In genomic region chr11:34317666-34318065, GRCh38 we compare ENCODE assay signal across 16 cellular contexts. TPM values are rescaled to one million over a fixed set of nuclear protein-coding genes. Genes with fewer than 3 reads are reported as not detected.
DNase-seq lines count a peak whose midpoint lies in the region; ATAC-seq, FAIRE-seq and TF ChIP-seq lines count a peak whose summit lies in the region.
"Had no signal": no experiment of that assay in that cellular context is flagged by ENCODE, and none has a peak within 500 bp of the region (broad histone marks: within the 10 kb centered on the region; RNA-seq: fewer than 3 reads in every experiment).

No MANE protein-coding gene starts in this region.

- H3K9me3 ChIP-seq in K562 (replicated peaks; ENCODE audit: control insufficient read depth, insufficient read depth, low read depth, low read length) (no peaks in the 10 kb centered on the region), liver (ENCODE audit: control insufficient read depth in 4 of 4, low read length in 3 of 4) (no peaks in the 10 kb centered on the region), vagina (no peaks in the 10 kb centered on the region)
- H3K9me3 ChIP-seq: BE2C had no signal

- H3K9me2 ChIP-seq in GM23338 (ENCODE audit: insufficient read depth), result no peaks in the 10 kb centered on the region

- POLR2A ChIA-PET in K562 (lab: Yijun Ruan, JAX), result interaction anchor here (0.5 to 2.1 kb wide), 3 partner anchors 13 to 671 kb away, joined by 3 to 4 read pairs (median 4); no protein-coding TSS in a partner anchor
- POLR2A ChIA-PET in activated CD4-positive, alpha-beta memory T cell treated with anti-CD3 and anti-CD28 coated beads for 36 hours (lab: Charles Lee), result interaction anchor here (1.3 kb wide), 1 partner anchor 40 kb away, joined by 4 read pairs; the partner anchor contains the start of gene ABTB2

- H3K4me1 ChIP-seq in GM23338 (ENCODE audit: insufficient read depth) (no peaks in the 10 kb centered on the region), K562 (replicated peaks in 1 of 2; ENCODE audit: control insufficient read depth in 2 of 2, insufficient read depth in 2 of 2, low read length in 2 of 2) (no peaks in the 10 kb centered on the region), liver (ENCODE audit: control insufficient read depth in 4 of 4, insufficient read depth in 4 of 4, low read length in 3 of 4) (peaks cover 20 to 60% (median 43%) of the 10 kb centered on the region in 4 donors), vagina (no peaks in the 10 kb centered on the region)
- H3K4me1 ChIP-seq: BE2C had no signal

- H3K4me2 ChIP-seq in GM23338 (no peak overlapping the region), K562 (ENCODE audit: insufficient read depth, low read length) (no peak overlapping the region)

- H3K27ac ChIP-seq in GM23338 (ENCODE audit: low read depth), result 0 out of 2 replicates have a peak overlapping the region, but pooled peaks have one; percentile 9
- H3K27ac ChIP-seq in K562 (ENCODE audit: extremely low read depth, low read depth, low read length), result no peak overlapping the region
- H3K27ac ChIP-seq in liver (ENCODE audit: low read depth in 1 of 2, low read length in 2 of 2), result peak overlapping the region; percentile 79 to 96
- H3K27ac ChIP-seq in vagina, result peak overlapping the region; percentile 33
- H3K27ac ChIP-seq: C4-2B, HL-60 had no signal

- 0 out of 2 replicates have a peak, but pooled peaks cover 4% of the 10 kb centered on the region for H3K79me2 ChIP-seq in GM23338 (replicated peaks; ENCODE audit: insufficient read depth)
- no peaks in the 10 kb centered on the region for H3K79me2 ChIP-seq in K562 (ENCODE audit: control insufficient read depth, insufficient read depth, low read length)

- WGBS in K562 (ENCODE audit: insufficient coverage, low coverage, missing lambda C conversion rate), result 0% methylated on average over 1 of the region's 4 CpGs
- WGBS in liver, result 80% methylated on average over 4 of the region's 4 CpGs

- no peaks in the 10 kb centered on the region for H3K9me1 ChIP-seq in K562 (ENCODE audit: control insufficient read depth, insufficient read depth, low read length)

- no peaks in the 10 kb centered on the region; the same call in 2 of the 3 replicates for H3K36me3 Mint-ChIP-seq in GM23338 (ENCODE audit: low read depth)
- no peaks in the 10 kb centered on the region for H3K36me3 Mint-ChIP-seq in activated CD4-positive, alpha-beta memory T cell treated with anti-CD3 and anti-CD28 coated beads for 36 hours
- H3K36me3 Mint-ChIP-seq: CD4-positive, alpha-beta memory T cell had no signal

- TF ChIP-seq RAD21 in K562 (CRISPR knock-in tag; conservative IDR thresholded peaks at IDR 0.05 in 1 of 2, IDR thresholded peaks at IDR 0.05 in 1 of 2), result no peak
- TF ChIP-seq RAD21 in liver (IDR thresholded peaks at IDR 0.05), result no peak

- no peak overlapping the region for H3K4me3 Mint-ChIP-seq in GM23338
- H3K4me3 Mint-ChIP-seq in activated CD4-positive, alpha-beta memory T cell treated with anti-CD3 and anti-CD28 coated beads for 36 hours, result no peak overlapping the region
- H3K4me3 Mint-ChIP-seq: CD4-positive, alpha-beta memory T cell; H9 had no signal

- in situ Hi-C loops in K562 (cut with MboI), result no loop called here

- H3K27ac Mint-ChIP-seq in GM23338, result no peak overlapping the region
- no peak overlapping the region for H3K27ac Mint-ChIP-seq in activated CD4-positive, alpha-beta memory T cell treated with anti-CD3 and anti-CD28 coated beads for 36 hours
- H3K27ac Mint-ChIP-seq: CD4-positive, alpha-beta memory T cell had no signal

- H3K9ac ChIP-seq in K562 (ENCODE audit: insufficient read depth in 1 of 2, low read depth in 2 of 2, low read length in 2 of 2) (no peak overlapping the region), liver (ENCODE audit: low read depth in 1 of 2, low read length in 2 of 2) (peak overlapping the region in 1 of 2 donors; percentile 27)

- H3K27me3 ChIP-seq in GM23338 (ENCODE audit: insufficient read depth), result no peaks in the 10 kb centered on the region
- peaks cover 40 to 58% of the 10 kb centered on the region in 2 experiments for H3K27me3 ChIP-seq in K562 (ENCODE audit: control insufficient read depth in 2 of 2, insufficient read depth in 2 of 2, low read length in 2 of 2)
- H3K27me3 ChIP-seq in liver (ENCODE audit: control insufficient read depth in 4 of 4, insufficient read depth in 4 of 4, low read length in 3 of 4), result no peaks in the 10 kb centered on the region
- no peaks in the 10 kb centered on the region for H3K27me3 ChIP-seq in vagina
- H3K27me3 ChIP-seq: BE2C had no signal

- no peak for TF ChIP-seq POLR2A in K562 (conservative IDR thresholded peaks at IDR 0.05)
- TF ChIP-seq POLR2A in vagina (IDR thresholded peaks at IDR 0.05), result no peak

- H2AFZ ChIP-seq in GM23338, result no peak overlapping the region
- no peak overlapping the region for H2AFZ ChIP-seq in K562 (ENCODE audit: low read depth, low read length)

- peaks cover 6% of the 10 kb centered on the region for H3K27me3 Mint-ChIP-seq in GM23338 (ENCODE audit: insufficient read depth, low read depth, poor library complexity)
- H3K27me3 Mint-ChIP-seq in activated CD4-positive, alpha-beta memory T cell treated with anti-CD3 and anti-CD28 coated beads for 36 hours, result no peaks in the 10 kb centered on the region

- intact Hi-C loops in K562 (cut with micrococcal nuclease), result no loop called here
- intact Hi-C loops in vagina (cut with DNase I), result no loop called here
- intact Hi-C loops in activated CD4-positive, alpha-beta memory T cell treated with anti-CD3 and anti-CD28 coated beads for 36 hours (cut with micrococcal nuclease), result no loop called here

- no peaks in the 10 kb centered on the region for H3K9me3 Mint-ChIP-seq in GM23338
- no peaks in the 10 kb centered on the region for H3K9me3 Mint-ChIP-seq in activated CD4-positive, alpha-beta memory T cell treated with anti-CD3 and anti-CD28 coated beads for 36 hours
- H3K9me3 Mint-ChIP-seq: CD4-positive, alpha-beta memory T cell; H9 had no signal

- H3K4me1 Mint-ChIP-seq in GM23338, result peaks cover 14% of the 10 kb centered on the region
- no peaks in the 10 kb centered on the region for H3K4me1 Mint-ChIP-seq in activated CD4-positive, alpha-beta memory T cell treated with anti-CD3 and anti-CD28 coated beads for 36 hours (ENCODE audit: low read depth)

- DNase-seq in GM23338 (ENCODE audit: low spot score) (no peak), K562 (ENCODE audit: extremely low read depth in 1 of 4, low spot score in 3 of 4) (no peak), vagina (ENCODE audit: extremely low spot score in 2 of 2) (no peak), NCI-H1092 (lab: John Stamatoyannopoulos, UW) (no peak), T-helper 2 cell (no peak)
- no peak for DNase-seq in activated CD4-positive, alpha-beta memory T cell treated with anti-CD3 and anti-CD28 coated beads for 36 hours
- DNase-seq: BE2C; CD4-positive, alpha-beta memory T cell; DMS79; GOT3; H9 had no signal

- TF ChIP-seq CTCF in GM23338 (conservative IDR thresholded peaks at IDR 0.05; ENCODE audit: low read depth in 2 of 2) (no peak), K562 (IDR thresholded peaks at IDR 0.05 in 2 of 3, conservative IDR thresholded peaks at IDR 0.05 in 1 of 3; ENCODE audit: insufficient read depth in 2 of 3, low read depth in 1 of 3, low read length in 3 of 3) (no peak), liver (IDR thresholded peaks at IDR 0.05; ENCODE audit: low read depth, low read length, missing input control) (no peak), vagina (IDR thresholded peaks at IDR 0.05) (no peak)

- H3F3A ChIP-seq in GM23338 (replicated peaks; ENCODE audit: low read depth), result no peaks in the 10 kb centered on the region

- ATAC-seq in GM23338 (no peak), K562 (no peak)
- ATAC-seq: GM12878 had no signal

- no TSS peak for BruUV-seq in K562 (replicated peaks; lab: Mats Ljungman, UMichigan)

- CTCF ChIA-PET in K562 (lab: Yijun Ruan, JAX; ENCODE audit: low intra/inter-chr PET ratio), result no interaction called here
- CTCF ChIA-PET in activated CD4-positive, alpha-beta memory T cell treated with anti-CD3 and anti-CD28 coated beads for 36 hours (lab: Charles Lee), result no interaction called here

- FAIRE-seq in K562 (lab: Jason Lieb, UNC), result no peak
- FAIRE-seq: GM12878, GM18507 had no signal

- H3K4me3 ChIP-seq in GM23338 (no peak overlapping the region), K562 (no peak overlapping the region), liver (ENCODE audit: low read depth in 1 of 3, low read length in 3 of 3) (no peak overlapping the region), vagina (no peak overlapping the region)
- H3K4me3 ChIP-seq: GM12878 had no signal

- H3K36me3 ChIP-seq in GM23338 (ENCODE audit: insufficient read depth) (no peaks in the 10 kb centered on the region), K562 (ENCODE audit: control insufficient read depth, insufficient read depth, low read length) (no peaks in the 10 kb centered on the region), liver (ENCODE audit: control insufficient read depth in 4 of 4, insufficient read depth in 3 of 4, low read depth in 1 of 4, low read length in 3 of 4) (no peaks in the 10 kb centered on the region), vagina (no peaks in the 10 kb centered on the region)
- H3K36me3 ChIP-seq: BE2C had no signal

- TF ChIP-seq EP300 in K562 (IDR thresholded peaks at IDR 0.05; ENCODE audit: low read length), result no peak

- H4K20me1 ChIP-seq in GM23338 (replicated peaks; ENCODE audit: insufficient read depth), result no peaks in the 10 kb centered on the region
- no peaks in the 10 kb centered on the region; the same call in none of the 2 replicates for H4K20me1 ChIP-seq in K562 (replicated peaks; ENCODE audit: control insufficient read depth, insufficient read depth, low read length)

RNA-seq across cellular contexts. Expression of gene ABTB2, which starts 40.1 kb away (rescaled TPM):
- total RNA-seq in GM23338 (2014; rRNA removed; shearing (Covaris generic)), result 9.9 and 12.1 TPM in 2 replicates
- polyA plus RNA-seq in GM23338 (2016; fragmentation: Nextera tagmentation; extraction: Ambion mirVana) (2.6 and 3.1 TPM in 2 replicates), K562 (2011; rRNA removed) (0.09 and 0.18 TPM in 2 replicates), K562 (2014; fragmentation: Illumina TruSeq; extraction: Trizol) (0.12 and 0.14 TPM in 2 replicates), K562 (2014; fragmentation: Nextera tagmentation; extraction: Ambion mirVana) (under 1 TPM in 1 of 2 experiments, not detected in 1; 0.03 TPM), K562 (2014; rRNA removed) (0.04 and 0.07 TPM in 2 replicates), liver (1 to 10 TPM; 2.4 to 7.1 TPM)
- total RNA-seq in K562 (2011; cell fraction: chromatin; rRNA removed; ENCODE audit: low replicate concordance), result 0.07 and 0.76 TPM in 2 replicates
- total RNA-seq in K562 (2011; cell fraction: nucleolus; rRNA removed), result 0.53 and 0.83 TPM in 2 replicates
- total RNA-seq in K562 (2011; cell fraction: nucleoplasm; rRNA removed), result 0.15 and 0.22 TPM in 2 replicates
- total RNA-seq in K562 (2014; rRNA removed) (0.18 TPM in 1 of 2 replicates, not detected in the other), K562 (2014; rRNA removed; fragmentation: Illumina TruSeq; extraction: Trizol) (not detected in 2 replicates), K562 (2015; rRNA removed; fragmentation: Illumina TruSeq; extraction: Trizol) (0.04 TPM in 2 replicates), K562 (2021) (0.13 and 0.29 TPM in 2 replicates), liver (1 to 10 TPM; 5.1 to 8.9 TPM), vagina (10.8 TPM)
- 0.09 and 0.30 TPM in 2 replicates for polyA plus RNA-seq in K562 (2011; cell fraction: cytosol; rRNA removed)
- 0.28 and 0.80 TPM in 2 replicates for polyA plus RNA-seq in K562 (2011; cell fraction: nucleus; rRNA removed)
- 0.22 and 0.31 TPM in 2 replicates for polyA plus RNA-seq in K562 (2012)
- 0.06 and 0.21 TPM in 2 replicates for polyA minus RNA-seq in K562 (2011; rRNA and poly(A)+ RNA removed)
- not detected in 2 replicates for polyA minus RNA-seq in K562 (2011; cell fraction: cytosol; rRNA and poly(A)+ RNA removed)
- polyA minus RNA-seq in K562 (2011; cell fraction: nucleus; rRNA and poly(A)+ RNA removed), result 0.33 and 0.40 TPM in 2 replicates
- total RNA-seq in activated CD4-positive, alpha-beta memory T cell treated with anti-CD3 and anti-CD28 coated beads for 36 hours, result 1 to 10 TPM; 1.8 to 1.9 TPM
- polyA plus RNA-seq: CD4-positive, alpha-beta memory T cell had no signal
